20 cellular contexts compared by ENCODE assay signal in the genomic region with DNA sequence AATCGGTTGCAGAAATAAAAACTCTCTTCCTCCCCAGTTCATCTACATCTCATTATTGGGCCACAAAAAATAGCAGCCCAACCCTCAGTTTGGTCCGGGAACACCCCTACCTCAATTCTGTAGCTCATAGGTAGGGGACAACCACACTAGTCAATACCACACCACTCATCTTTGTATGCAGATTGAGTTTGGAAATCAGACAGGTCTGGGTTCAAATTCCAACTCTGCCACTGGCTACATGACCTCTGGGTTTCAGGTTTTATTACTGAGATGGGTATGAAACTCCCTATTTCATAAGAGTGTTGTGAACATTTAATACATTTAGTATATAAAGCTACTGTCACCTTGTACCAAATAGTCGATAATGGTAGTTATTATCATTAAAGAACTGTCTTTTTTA.
"Had no signal": no experiment of that assay in that cellular context is flagged by ENCODE, and none has a peak within 500 bp of the region (broad histone marks: within the 10 kb centered on the region; RNA-seq: fewer than 3 reads in every experiment).

No MANE protein-coding gene starts in this region.

- H3K27me3 ChIP-seq: left lung, ovary, tibial nerve, uterus had no signal

- H3K27me3 Mint-ChIP-seq: activated naive CD8-positive, alpha-beta T cell treated with anti-CD3 and anti-CD28 coated beads for 36 hours; central memory CD8-positive, alpha-beta T cell; T-cell had no signal

- H3K9me3 Mint-ChIP-seq: central memory CD8-positive, alpha-beta T cell had no signal

- H3K27ac Mint-ChIP-seq: activated naive CD8-positive, alpha-beta T cell treated with anti-CD3 and anti-CD28 coated beads for 36 hours; activated T-cell treated with anti-CD3 and anti-CD28 coated beads, Interleukin-2, amount 50 U/mL, for 72 hours; T-cell had no signal

- H3K36me3 ChIP-seq: left lung, ovary, tibial nerve, uterus had no signal

- FAIRE-seq: endometrium, kidney had no signal

- H3K9me3 ChIP-seq: ovary, tibial nerve, uterus had no signal

- H3K4me3 Mint-ChIP-seq: activated naive CD8-positive, alpha-beta T cell treated with anti-CD3 and anti-CD28 coated beads for 36 hours; activated T-cell treated with anti-CD3 and anti-CD28 coated beads, Interleukin-2, amount 50 U/mL, for 72 hours; central memory CD8-positive, alpha-beta T cell had no signal

- H3K4me3 ChIP-seq: coronary artery, left lung, ovary, tibial nerve, uterus had no signal

- DNase-seq: activated CD4-positive, alpha-beta T cell treated with anti-CD3 and anti-CD28 coated beads, Interleukin-2, amount 50 U/mL, for 4 hours; activated CD4-positive, CD25-positive, alpha-beta regulatory T cell treated with anti-CD3 and anti-CD28 coated beads, Interleukin-2, amount 50 U/mL, for 72 hours; activated naive CD8-positive, alpha-beta T cell treated with anti-CD3 and anti-CD28 coated beads for 36 hours; activated T-cell treated with anti-CD3 and anti-CD28 coated beads, Interleukin-2, amount 50 U/mL, for 72 hours; amniotic stem cell; erythroblast; foreskin melanocyte; kidney; left lung; mammary epithelial cell; ovary; stimulated activated CD8-positive, alpha-beta memory T cell treated with anti-CD3 and anti-CD28 coated beads, Interleukin-4, amount 100 ng/mL, for 48 hours; stimulated activated naive CD4-positive, alpha-beta T cell; T-cell; T1000; uterus had no signal

- H3K27ac ChIP-seq: coronary artery, left lung, ovary, tibial nerve, uterus had no signal

- H3K36me3 Mint-ChIP-seq: T-cell had no signal
